Comparison of ENCODE assay signal across 18 cellular contexts in genomic region chr18:7658701-7659100, GRCh38.
"Had no signal": no experiment of that assay in that cellular context is flagged by ENCODE, and none has a peak within 500 bp of the region (broad histone marks: within the 10 kb centered on the region; RNA-seq: fewer than 3 reads in every experiment).

No MANE protein-coding gene starts in this region.

- DNase-seq: activated CD4-positive, alpha-beta T cell treated with anti-CD3 and anti-CD28 coated beads, Interleukin-2, amount 10 ng/mL, durations not matched to agents 7 days and 5 days; activated CD8-positive, alpha-beta memory T cell treated with anti-CD3 and anti-CD28 coated beads, Interleukin-2, amount 50 U/mL, for 4 hours; activated effector memory CD4-positive, alpha-beta T cell treated with Interleukin-2 at 50 U/mL for 16 hours; activated naive CD4-positive, alpha-beta T cell treated with anti-CD3 and anti-CD28 coated beads, Interleukin-2, amount 10 ng/mL, durations not matched to agents 7 days and 5 days; activated naive CD8-positive, alpha-beta T cell treated with anti-CD3 and anti-CD28 coated beads, Interleukin-2, amount 50 U/mL, for 24 hours; activated T-cell treated with anti-CD3 and anti-CD28 coated beads, Interleukin-2, amount 50 U/mL, for 48 hours; aorta; effector CD8-positive, alpha-beta T cell; left cardiac atrium; lower lobe of right lung; stimulated activated CD4-positive, alpha-beta T cell treated with anti-CD3 and anti-CD28 coated beads, Interleukin-4, amount 100 ng/mL, for 24 hours had no signal

- H3K36me3 ChIP-seq: breast epithelium, lower lobe of right lung, neutrophil had no signal

- FAIRE-seq: frontal cortex had no signal

- H3K4me1 ChIP-seq: breast epithelium had no signal

- H3K27me3 ChIP-seq: breast epithelium, neutrophil had no signal

- H3K27ac ChIP-seq: breast epithelium, lower lobe of right lung, neutrophil had no signal

- ATAC-seq: activated CD4-positive, CD25-positive, alpha-beta regulatory T cell treated with anti-CD3 and anti-CD28 coated beads, Interleukin-2, amount 50 U/mL, for 24 hours; activated naive CD8-positive, alpha-beta T cell treated with anti-CD3 and anti-CD28 coated beads, Interleukin-2, amount 50 U/mL, for 24 hours; left cardiac atrium; natural killer cell treated with Interleukin-12 subunit alpha and Interleukin-12 subunit beta and Interleukin-15 and Interleukin-18, amount 100 ng/mL, for 72 hours; sciatic nerve; stimulated activated effector memory CD8-positive, alpha-beta T cell treated with anti-CD3 and anti-CD28 coated beads, Interleukin-12 subunit alpha, Interleukin-12 subunit beta, amount 100 ng/mL, for 72 hours had no signal

- H3K9me3 ChIP-seq: breast epithelium, lower lobe of right lung, neutrophil had no signal

- H3K4me3 ChIP-seq: breast epithelium, lower lobe of right lung had no signal
